Comparison of ENCODE assay signal across 8 cellular contexts in the genomic region with DNA sequence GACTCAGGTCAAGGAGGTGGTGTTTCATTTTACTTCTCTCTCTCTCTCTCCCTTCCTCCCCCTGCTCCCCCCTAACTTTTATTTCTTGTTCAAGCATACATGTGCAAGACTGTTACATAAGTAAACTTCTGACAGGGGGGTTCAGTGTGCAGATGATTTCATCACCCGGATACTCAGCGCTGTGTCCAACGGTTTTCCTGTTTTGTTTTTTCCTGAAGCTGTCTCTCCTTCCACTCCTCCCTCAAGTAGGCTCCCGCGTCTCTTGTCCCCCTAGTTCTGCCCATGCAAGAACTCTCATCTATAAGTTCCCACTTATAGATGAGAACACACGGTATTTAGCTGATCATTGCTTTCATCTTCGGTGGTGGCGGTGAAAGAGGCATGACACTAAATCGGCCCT.
"Had no signal": no experiment of that assay in that cellular context is flagged by ENCODE, and none has a peak within 500 bp of the region (broad histone marks: within the 10 kb centered on the region; RNA-seq: fewer than 3 reads in every experiment).

No MANE protein-coding gene starts in this region.

- DNase-seq: GDM1, GF-D8 had no signal

- H3K4me3 ChIP-seq: GM12878 had no signal

- ATAC-seq: GM12878 had no signal

- FAIRE-seq: G401.6, GM12878, GM12891, GM12892, GM18507, GM19239 had no signal
